5 cellular contexts compared by ENCODE assay signal in the genomic region with DNA sequence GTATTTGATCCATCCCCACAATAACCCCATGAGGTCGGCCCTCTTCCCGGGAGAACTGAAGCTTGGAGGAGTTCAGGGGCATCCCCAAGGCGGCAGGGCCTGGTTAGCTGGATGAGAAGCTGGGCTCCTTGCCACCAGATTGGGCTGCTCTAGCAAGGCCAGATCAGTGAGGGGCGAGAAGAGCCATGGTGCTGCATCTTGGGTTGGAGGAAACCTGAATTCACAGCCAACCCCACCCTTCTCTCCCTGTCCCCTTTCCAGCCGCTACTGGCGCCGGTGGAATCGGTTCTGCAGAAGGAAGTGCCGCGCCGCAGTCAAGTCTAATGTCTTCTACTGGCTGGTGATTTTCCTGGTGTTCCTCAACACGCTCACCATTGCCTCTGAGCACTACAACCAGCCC.
"Had no signal": no experiment of that assay in that cellular context is flagged by ENCODE, and none has a peak within 500 bp of the region (broad histone marks: within the 10 kb centered on the region; RNA-seq: fewer than 3 reads in every experiment).

No MANE protein-coding gene starts in this region.

- H3K4me3 ChIP-seq: K562 had no signal

- H3K4me3 Mint-ChIP-seq: IgD-negative memory B cell had no signal

- H3K9me3 Mint-ChIP-seq: IgD-negative memory B cell had no signal

- DNase-seq: IMR-90, KBM-7 had no signal

- H3K27ac ChIP-seq: HL-60 had no signal

- H3K27ac Mint-ChIP-seq: IgD-negative memory B cell had no signal
